ENCODE assay signal across 16 cellular contexts in the genomic region with DNA sequence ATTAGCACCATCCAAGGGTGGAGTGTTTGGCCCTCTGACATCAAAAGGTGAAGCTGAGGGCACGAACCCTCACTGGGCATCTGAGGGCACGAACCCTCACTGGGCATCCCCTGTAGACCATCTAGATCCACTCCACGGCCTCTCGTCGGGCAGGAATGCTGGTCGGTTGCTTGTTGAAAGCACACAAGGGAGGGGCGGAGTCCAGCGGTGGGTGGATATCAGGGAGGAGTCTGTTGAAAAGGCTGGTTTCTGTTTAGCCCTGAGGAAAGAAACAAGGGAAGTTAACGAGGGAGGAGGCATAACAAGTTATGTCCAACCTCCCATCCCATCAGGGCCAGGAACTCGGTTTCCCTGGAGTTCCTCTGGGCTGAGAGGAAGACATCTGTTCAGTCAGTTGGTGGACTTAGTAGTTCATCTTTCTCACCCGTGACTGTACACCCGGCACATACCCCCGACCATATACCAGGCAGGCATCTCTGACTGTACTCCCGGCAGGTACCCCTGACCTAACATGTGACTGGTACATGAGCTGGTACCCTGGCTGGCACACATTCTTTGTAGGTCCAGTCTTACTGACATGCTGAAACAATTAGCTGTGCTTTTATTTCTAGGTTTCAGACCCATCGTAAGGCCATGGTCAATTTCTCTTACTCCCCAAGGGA. TPM values are rescaled to one million over a fixed set of nuclear protein-coding genes. Genes with fewer than 3 reads are reported as not detected.
A peak's percentile ranks its signal among the peaks of the same experiment; 100 is the strongest.
DNase-seq lines count a peak whose midpoint lies in the region; ATAC-seq, FAIRE-seq and TF ChIP-seq lines count a peak whose summit lies in the region.
"Had no signal": no experiment of that assay in that cellular context is flagged by ENCODE, and none has a peak within 500 bp of the region (broad histone marks: within the 10 kb centered on the region; RNA-seq: fewer than 3 reads in every experiment).

No MANE protein-coding gene starts in this region.

- no peaks in the 10 kb centered on the region for H3K9me3 ChIP-seq in mucosa of descending colon
- H3K9me3 ChIP-seq: sigmoid colon had no signal

- peak; percentile 67 for ATAC-seq in esophagus mucosa
- peak; percentile 65 for ATAC-seq in mucosa of descending colon
- ATAC-seq in HG03521 (IDR thresholded peaks at IDR 0.05; ENCODE audit: unreplicated experiment): no peak
- no peak for ATAC-seq in foreskin keratinocyte
- ATAC-seq: activated CD8-positive, alpha-beta memory T cell treated with anti-CD3 and anti-CD28 coated beads, Interleukin-2, amount 10 ng/mL, durations not matched to agents 7 days and 5 days; naive thymus-derived CD4-positive, alpha-beta T cell; Panc1; stimulated activated effector memory CD8-positive, alpha-beta T cell treated with anti-CD3 and anti-CD28 coated beads, Interleukin-12 subunit alpha, Interleukin-12 subunit beta, amount 100 ng/mL, for 72 hours had no signal

- peak; percentile 35 for FAIRE-seq in urothelium cell line (lab: Jason Lieb, UNC)
- FAIRE-seq: keratinocyte had no signal

- no peaks in the 10 kb centered on the region for H3K36me3 ChIP-seq in mucosa of descending colon (ENCODE audit: low read depth)
- H3K36me3 ChIP-seq: sigmoid colon had no signal

- no peak overlapping the region for H3K27ac ChIP-seq in foreskin keratinocyte

- no peak overlapping the region for H3K4me3 ChIP-seq in mucosa of descending colon
- H3K4me3 ChIP-seq: sigmoid colon had no signal

- intact Hi-C loops in mucosa of descending colon (cut with DNase I, micrococcal nuclease): no loop called here

- H3K27me3 ChIP-seq in foreskin keratinocyte: peaks cover 49% of the 10 kb centered on the region

- H3K4me1 ChIP-seq in mucosa of descending colon (ENCODE audit: low read depth) (peaks cover 21% of the 10 kb centered on the region), foreskin keratinocyte (no peaks in the 10 kb centered on the region)

- TF ChIP-seq CTCF in mucosa of descending colon (IDR thresholded peaks at IDR 0.05) (no peak), foreskin keratinocyte (conservative IDR thresholded peaks at IDR 0.05) (no peak)

- DNase-seq in SIG-M5 treated with dmso at 0.1 percent for 504 hours (lab: John Stamatoyannopoulos, UW; ENCODE audit: unreplicated experiment): peak; percentile 15
- no peak for DNase-seq in SIG-M5 (lab: John Stamatoyannopoulos, UW)
- DNase-seq in mucosa of descending colon: peak in 2 of 3 donors; percentile 60 to 69
- no peak for DNase-seq in urothelium cell line (ENCODE audit: low spot score)
- no peak for DNase-seq in foreskin keratinocyte
- no peak for DNase-seq in AG20443 (ENCODE audit: low spot score)
- DNase-seq: activated CD8-positive, alpha-beta memory T cell treated with anti-CD3 and anti-CD28 coated beads, Interleukin-2, amount 10 ng/mL, durations not matched to agents 7 days and 5 days; activated naive CD4-positive, alpha-beta T cell treated with anti-CD3 and anti-CD28 coated beads, Interleukin-2, amount 10 ng/mL, durations not matched to agents 7 days and 5 days; CD4-positive, alpha-beta memory T cell; naive thymus-derived CD4-positive, alpha-beta T cell; sigmoid colon had no signal

RNA-seq across cellular contexts. Expression of a gene that starts 32.1 kb away (rescaled TPM):
- 1.8 TPM for total RNA-seq in esophagus mucosa
- 100 to 1,000 TPM in 2 of 3 donors, 10 to 100 TPM in 1; 98.4 to 200 (median 167) TPM for total RNA-seq in mucosa of descending colon
- total RNA-seq in foreskin keratinocyte: 0.11 and 0.14 TPM in 2 replicates
- 0.10 and 0.13 TPM in 2 replicates for polyA plus RNA-seq in foreskin keratinocyte

Comparison
In these comparisons a context has a peak if more than half of its experiments do, and no peak if none do; other contexts are left out.
1. DNase-seq: peak in SIG-M5 treated with dmso at 0.1 percent for 504 hours (single experiment) and mucosa of descending colon (2 of 3); none in SIG-M5 (single experiment), urothelium cell line (single experiment), foreskin keratinocyte (0 of 2) and AG20443 (single experiment).
2. ATAC-seq: peak in esophagus mucosa (single experiment) and mucosa of descending colon (single experiment); none in HG03521 (single experiment) and foreskin keratinocyte (single experiment).
3. RNA of a gene that starts 32.1 kb away (total RNA-seq): 98.4 to 200 TPM in mucosa of descending colon; 1.8 TPM in esophagus mucosa (single experiment) and 0.11 to 0.14 TPM in foreskin keratinocyte; every median in the first group is over 10 times any median in the second.